Comparison of ENCODE assay signal across 1 cellular context in genomic region chr14:96362965-96363750, GRCh38.
TF ChIP-seq lines count a peak whose summit lies in the region.

TSS of gene ATG2B (minus strand) at chr14:96363341. CDS start at chr14:96362976, 365 bp downstream.
TSS of gene GSKIP (plus strand) at chr14:96363526. CDS start at chr14:96382248, 18,722 bp downstream.

TF ChIP-seq in HepG2, 621 proteins besides CTCF, POLR2A, EP300 and RAD21 (continued from another document and continues in another):
- TF ChIP-seq ZBTB3 (CRISPR knock-in tag; IDR thresholded peaks at IDR 0.05; ENCODE audit: borderline replicate concordance, low read depth): no peak
- no peak for TF ChIP-seq NCOA2 (CRISPR knock-in tag; IDR thresholded peaks at IDR 0.05)
- TF ChIP-seq ADNP (CRISPR knock-in tag; IDR thresholded peaks at IDR 0.05): no peak
- TF ChIP-seq ZNF577 (CRISPR knock-in tag; IDR thresholded peaks at IDR 0.05; ENCODE audit: borderline replicate concordance, low read depth): no peak
- TF ChIP-seq PHF8 (CRISPR knock-in tag; IDR thresholded peaks at IDR 0.05): peak; percentile 91
- peak; percentile 39; the same call in 1 of the 2 replicates for TF ChIP-seq TFDP1 (CRISPR knock-in tag; IDR thresholded peaks at IDR 0.05; ENCODE audit: borderline replicate concordance)
- 0 out of 2 replicates have a peak, but pooled peaks have one; percentile 32 for TF ChIP-seq IRF2 (CRISPR knock-in tag; IDR thresholded peaks at IDR 0.05)
- TF ChIP-seq MAFG (CRISPR knock-in tag; IDR thresholded peaks at IDR 0.05): no peak
- TF ChIP-seq ZNF546 (CRISPR knock-in tag; conservative IDR thresholded peaks at IDR 0.05): peak; percentile 86
- no peak for TF ChIP-seq TCF7 (IDR thresholded peaks at IDR 0.05; ENCODE audit: low read depth)
- no peak for TF ChIP-seq RFX3 (CRISPR knock-in tag; IDR thresholded peaks at IDR 0.05)
- no peak for TF ChIP-seq AGO1 (IDR thresholded peaks at IDR 0.05; ENCODE audit: low read depth, low read length, poor library complexity, severe bottlenecking)
- TF ChIP-seq ZBTB4 (CRISPR knock-in tag; IDR thresholded peaks at IDR 0.05; ENCODE audit: borderline replicate concordance): no peak
- no peak for TF ChIP-seq MYNN (CRISPR knock-in tag; IDR thresholded peaks at IDR 0.05; ENCODE audit: low read depth)
- no peak for TF ChIP-seq ZNF841 (CRISPR knock-in tag; IDR thresholded peaks at IDR 0.05; ENCODE audit: borderline replicate concordance)
- no peak for TF ChIP-seq ZNF382 (CRISPR knock-in tag; IDR thresholded peaks at IDR 0.05; ENCODE audit: borderline replicate concordance)
- no peak for TF ChIP-seq MZF1 (CRISPR knock-in tag; IDR thresholded peaks at IDR 0.05; ENCODE audit: borderline replicate concordance)
- 0 out of 2 replicates have a peak, but pooled peaks have one; percentile 35 for TF ChIP-seq MXD4 (CRISPR knock-in tag; IDR thresholded peaks at IDR 0.05)
- peak; percentile 71 for TF ChIP-seq KAT8 (CRISPR knock-in tag; IDR thresholded peaks at IDR 0.05)
- peak; percentile 17; the same call in 1 of the 2 replicates for TF ChIP-seq HCFC1 (IDR thresholded peaks at IDR 0.05; ENCODE audit: low read depth, low read length)
- TF ChIP-seq CHD4 (IDR thresholded peaks at IDR 0.05; ENCODE audit: borderline replicate concordance, low read length): no peak
- no peak for TF ChIP-seq FOXC1 (CRISPR knock-in tag; IDR thresholded peaks at IDR 0.05; ENCODE audit: borderline replicate concordance)
- TF ChIP-seq MIXL1 (CRISPR knock-in tag; IDR thresholded peaks at IDR 0.05): no peak
- TF ChIP-seq NCOA5 (CRISPR knock-in tag; IDR thresholded peaks at IDR 0.05): no peak
- TF ChIP-seq ZNF569 (CRISPR knock-in tag; IDR thresholded peaks at IDR 0.05; ENCODE audit: borderline replicate concordance): no peak
- TF ChIP-seq ZNF788 (CRISPR knock-in tag; IDR thresholded peaks at IDR 0.05; ENCODE audit: borderline replicate concordance): peak; percentile 48; the same call in 1 of the 2 replicates
- no peak for TF ChIP-seq AHDC1 (CRISPR knock-in tag; IDR thresholded peaks at IDR 0.05; ENCODE audit: borderline replicate concordance)
- TF ChIP-seq ATM (IDR thresholded peaks at IDR 0.05; ENCODE audit: borderline replicate concordance): no peak
- TF ChIP-seq SETDB1 (CRISPR knock-in tag; IDR thresholded peaks at IDR 0.05; ENCODE audit: borderline replicate concordance): no peak
- no peak for TF ChIP-seq ZNF318 (CRISPR knock-in tag; IDR thresholded peaks at IDR 0.05)
- no peak for TF ChIP-seq ZNF878 (CRISPR knock-in tag; IDR thresholded peaks at IDR 0.05)
- 0 out of 2 replicates have a peak, but pooled peaks have one; percentile 16 for TF ChIP-seq ZNF253 (CRISPR knock-in tag; IDR thresholded peaks at IDR 0.05; ENCODE audit: borderline replicate concordance)
- no peak for TF ChIP-seq ZNF670 (CRISPR knock-in tag; IDR thresholded peaks at IDR 0.05; ENCODE audit: borderline replicate concordance)
- TF ChIP-seq ZNF605 (CRISPR knock-in tag; IDR thresholded peaks at IDR 0.05): no peak
- TF ChIP-seq SOX6 (IDR thresholded peaks at IDR 0.05): no peak
- peak; percentile 51 for TF ChIP-seq SOX6 (CRISPR knock-in tag; IDR thresholded peaks at IDR 0.05)
- TF ChIP-seq ZNF251 (CRISPR knock-in tag; IDR thresholded peaks at IDR 0.05): no peak
- TF ChIP-seq KMT2A (CRISPR knock-in tag; IDR thresholded peaks at IDR 0.05): peak; percentile 46; the same call in 1 of the 2 replicates
- no peak for TF ChIP-seq CEBPZ (IDR thresholded peaks at IDR 0.05; ENCODE audit: low read length)
- no peak for TF ChIP-seq SP140L (CRISPR knock-in tag; IDR thresholded peaks at IDR 0.05; ENCODE audit: borderline replicate concordance)
- peak; percentile 91 for TF ChIP-seq ZFY (CRISPR knock-in tag; IDR thresholded peaks at IDR 0.05)
- TF ChIP-seq ZNF335 (CRISPR knock-in tag; IDR thresholded peaks at IDR 0.05): no peak
- peak; percentile 58; the same call in 1 of the 2 replicates for TF ChIP-seq POGZ (CRISPR knock-in tag; IDR thresholded peaks at IDR 0.05)
- TF ChIP-seq PAX8 (CRISPR knock-in tag; IDR thresholded peaks at IDR 0.05; ENCODE audit: borderline replicate concordance): no peak
- no peak for TF ChIP-seq ZNF530 (CRISPR knock-in tag; IDR thresholded peaks at IDR 0.05; ENCODE audit: low read depth)
